8 cellular contexts compared by ENCODE assay signal in the genomic region with DNA sequence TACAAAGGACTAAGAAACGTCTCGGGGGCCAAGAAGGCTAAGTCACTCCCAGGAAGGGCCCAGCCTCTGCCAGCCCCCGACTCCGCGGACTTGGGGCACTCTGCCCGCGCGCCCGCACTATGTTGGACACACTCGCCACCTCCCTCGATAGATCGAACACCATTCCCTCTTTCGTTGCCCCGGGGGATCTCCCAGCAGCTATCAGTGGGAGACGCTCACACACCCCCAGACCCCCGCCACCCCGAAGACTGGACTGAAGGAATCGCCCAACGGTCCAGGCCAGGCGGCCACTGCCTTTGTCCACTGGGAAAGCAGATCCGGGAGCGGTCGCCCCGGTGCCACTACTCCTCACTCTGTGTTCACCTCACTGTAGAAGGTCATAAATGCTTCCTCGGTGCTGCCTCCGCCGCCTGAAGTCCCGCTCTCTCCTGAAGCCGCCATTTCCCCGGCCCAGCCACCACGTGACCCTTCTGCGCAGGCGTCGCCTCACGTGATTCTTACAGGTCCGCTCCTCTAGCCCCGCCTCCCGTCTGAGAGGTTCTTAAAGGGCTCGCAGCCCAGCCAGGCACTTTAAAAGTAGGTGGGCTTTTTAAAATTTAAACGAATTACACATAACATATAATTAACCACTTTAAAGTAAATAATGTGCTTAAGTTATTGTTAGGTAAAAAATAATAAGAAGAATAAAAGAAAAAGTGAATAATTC. TPM values are rescaled to one million over a fixed set of nuclear protein-coding genes. Genes with fewer than 3 reads are reported as not detected.
DNase-seq lines count a peak whose midpoint lies in the region; ATAC-seq and TF ChIP-seq lines count a peak whose summit lies in the region.

A gene with protein sequence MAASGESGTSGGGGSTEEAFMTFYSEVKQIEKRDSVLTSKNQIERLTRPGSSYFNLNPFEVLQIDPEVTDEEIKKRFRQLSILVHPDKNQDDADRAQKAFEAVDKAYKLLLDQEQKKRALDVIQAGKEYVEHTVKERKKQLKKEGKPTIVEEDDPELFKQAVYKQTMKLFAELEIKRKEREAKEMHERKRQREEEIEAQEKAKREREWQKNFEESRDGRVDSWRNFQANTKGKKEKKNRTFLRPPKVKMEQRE (minus strand): TSS at position 472 of the 706 bp plus-strand sequence. CDS start 31 bp downstream, at position 441.

- H3K4me3 ChIP-seq in fibroblast of pulmonary artery (replicated peaks; ENCODE audit: low read depth, low read length): peak within 1 kb of the TSS; percentile 100

- ATAC-seq in GM21825 (IDR thresholded peaks at IDR 0.05; ENCODE audit: unreplicated experiment): peak; percentile 44
- ATAC-seq in natural killer cell treated with Interleukin-12 subunit alpha and Interleukin-12 subunit beta and Interleukin-15 and Interleukin-18, amount 100 ng/mL, for 72 hours: peak; percentile 81 to 85

- no peaks in the 10 kb centered on the region for H3K27me3 Mint-ChIP-seq in natural killer cell treated with Interleukin-12 subunit alpha and Interleukin-12 subunit beta and Interleukin-15 and Interleukin-18, amount 100 ng/mL, for 72 hours

- peaks cover 11% of the 10 kb centered on the region for H3K36me3 Mint-ChIP-seq in natural killer cell treated with Interleukin-12 subunit alpha and Interleukin-12 subunit beta and Interleukin-15 and Interleukin-18, amount 100 ng/mL, for 72 hours

- H3K4me1 Mint-ChIP-seq in natural killer cell treated with Interleukin-12 subunit alpha and Interleukin-12 subunit beta and Interleukin-15 and Interleukin-18, amount 100 ng/mL, for 72 hours (ENCODE audit: low read depth in 2 of 2): peaks cover 11 to 17% of the 10 kb centered on the region in 2 donors

- peak within 1 kb of the TSS; percentile 94 to 98 for H3K27ac Mint-ChIP-seq in natural killer cell treated with Interleukin-12 subunit alpha and Interleukin-12 subunit beta and Interleukin-15 and Interleukin-18, amount 100 ng/mL, for 72 hours

- TF ChIP-seq CTCF in fibroblast of pulmonary artery (IDR thresholded peaks at IDR 0.05; ENCODE audit: low read length, missing control alignments): no peak

- DNase-seq in DMS 273 treated with DMSO at 0.1 percent for 48 hours (lab: John Stamatoyannopoulos, UW) (peak; percentile 68), M059J (ENCODE audit: low read depth) (peak; percentile 93), SHP77 treated with DMSO at 0.1 percent for 48 hours (lab: John Stamatoyannopoulos, UW) (peak; percentile 89), fibroblast of pulmonary artery (ENCODE audit: low read depth) (peak; percentile 94)
- DNase-seq in activated effector memory CD4-positive, alpha-beta T cell treated with Interleukin-2 at 50 U/mL for 16 hours: peak; percentile 91
- DNase-seq in natural killer cell treated with Interleukin-12 subunit alpha and Interleukin-12 subunit beta and Interleukin-15 and Interleukin-18, amount 100 ng/mL, for 72 hours (ENCODE audit: low spot score): peak; percentile 98
- peak; percentile 95 for DNase-seq in stimulated activated naive CD4-positive, alpha-beta T cell treated with Interleukin-2 at 50 U/mL for 16 hours (lab: John Stamatoyannopoulos, UW)

- H3K9me3 Mint-ChIP-seq in natural killer cell treated with Interleukin-12 subunit alpha and Interleukin-12 subunit beta and Interleukin-15 and Interleukin-18, amount 100 ng/mL, for 72 hours: no peaks in the 10 kb centered on the region

- peak within 1 kb of the TSS; percentile 99 for H3K4me3 Mint-ChIP-seq in natural killer cell treated with Interleukin-12 subunit alpha and Interleukin-12 subunit beta and Interleukin-15 and Interleukin-18, amount 100 ng/mL, for 72 hours

RNA-seq across cellular contexts. Expression of the gene that starts here (rescaled TPM):
- 140 and 151 TPM in 2 replicates for total RNA-seq in M059J (2014; rRNA removed; shearing (Covaris generic))
- total RNA-seq in natural killer cell treated with Interleukin-12 subunit alpha and Interleukin-12 subunit beta and Interleukin-15 and Interleukin-18, amount 100 ng/mL, for 72 hours: 100 to 1,000 TPM in 1 of 2 donors, 10 to 100 TPM in 1; 62.8 to 103 TPM

Comparison
In these comparisons a context has a peak if more than half of its experiments do, and no peak if none do; other contexts are left out.
1. Peak in every context shown above with its lines: DNase-seq, ATAC-seq and H3K4me3 ChIP-seq.